In genomic region chr1:75643460-75643859, GRCh38 we compare ENCODE assay signal across 24 cellular contexts. TPM values are rescaled to one million over a fixed set of nuclear protein-coding genes. Genes with fewer than 3 reads are reported as not detected.
A peak's percentile ranks its signal among the peaks of the same experiment; 100 is the strongest.
DNase-seq lines count a peak whose midpoint lies in the region; ATAC-seq, FAIRE-seq and TF ChIP-seq lines count a peak whose summit lies in the region.
"Had no signal": no experiment of that assay in that cellular context is flagged by ENCODE, and none has a peak within 500 bp of the region (broad histone marks: within the 10 kb centered on the region; RNA-seq: fewer than 3 reads in every experiment).

No MANE protein-coding gene starts in this region.

- H3K4me3 Mint-ChIP-seq in MCF 10A (ENCODE audit: unreplicated experiment), result no peak overlapping the region
- H3K4me3 Mint-ChIP-seq in activated CD8-positive, alpha-beta T cell treated with anti-CD3 and anti-CD28 coated beads for 36 hours, result no peak overlapping the region
- H3K4me3 Mint-ChIP-seq: activated CD4-positive, alpha-beta memory T cell treated with anti-CD3 and anti-CD28 coated beads for 36 hours; brain; natural killer cell treated with Interleukin-12 subunit alpha and Interleukin-12 subunit beta and Interleukin-15 and Interleukin-18, amount 100 ng/mL, for 72 hours had no signal

- H3K9me3 ChIP-seq in breast epithelium (peaks cover 11 to 14% of the 10 kb centered on the region in 2 donors), endothelial cell of umbilical vein (replicated peaks; ENCODE audit: control insufficient read depth, insufficient read depth, low read length) (no peaks in the 10 kb centered on the region), esophagus squamous epithelium (peaks cover 0 to 16% (median 0%) of the 10 kb centered on the region in 3 donors)
- H3K9me3 ChIP-seq: colonic mucosa, MG63 had no signal

- H3K4me3 ChIP-seq in breast epithelium (no peak overlapping the region), endothelial cell of umbilical vein (replicated peaks in 1 of 3; ENCODE audit: insufficient read depth in 1 of 3, low read depth in 1 of 3, low read length in 3 of 3) (no peak overlapping the region), esophagus squamous epithelium (no peak overlapping the region)
- H3K4me3 ChIP-seq: BLaER1 treated with 17β-estradiol and CSF1 and Interleukin-3, amounts not matched to agents 10 nM and 100 nM; colonic mucosa; MG63 had no signal

- no peaks in the 10 kb centered on the region for H3K79me2 ChIP-seq in endothelial cell of umbilical vein (ENCODE audit: control insufficient read depth, insufficient read depth, low read length)
- H3K79me2 ChIP-seq: parathyroid adenoma had no signal

- no peaks in the 10 kb centered on the region for H3K27me3 Mint-ChIP-seq in MCF 10A (ENCODE audit: insufficient read depth, unreplicated experiment)
- H3K27me3 Mint-ChIP-seq in activated CD8-positive, alpha-beta T cell treated with anti-CD3 and anti-CD28 coated beads for 36 hours, result peaks cover 1% of the 10 kb centered on the region
- H3K27me3 Mint-ChIP-seq: activated CD4-positive, alpha-beta memory T cell treated with anti-CD3 and anti-CD28 coated beads for 36 hours had no signal

- no peaks in the 10 kb centered on the region for H3K27me3 ChIP-seq in breast epithelium
- peaks cover 0 to 2% of the 10 kb centered on the region in 2 experiments for H3K27me3 ChIP-seq in endothelial cell of umbilical vein (ENCODE audit: control insufficient read depth in 2 of 2, insufficient read depth in 2 of 2, low read length in 2 of 2)
- H3K27me3 ChIP-seq in esophagus squamous epithelium, result no peaks in the 10 kb centered on the region
- H3K27me3 ChIP-seq: BLaER1 treated with 17β-estradiol and CSF1 and Interleukin-3, amounts not matched to agents 10 nM and 100 nM; colonic mucosa; MG63 had no signal

- TF ChIP-seq CTCF in MCF 10A (IDR thresholded peaks at IDR 0.05; ENCODE audit: unreplicated experiment) (no peak), breast epithelium (IDR thresholded peaks at IDR 0.05) (no peak), endothelial cell of umbilical vein (IDR thresholded peaks at IDR 0.05; ENCODE audit: extremely low read depth in 1 of 2, insufficient read depth in 1 of 2, low read depth in 1 of 2, low read length in 2 of 2) (no peak), esophagus squamous epithelium (IDR thresholded peaks at IDR 0.05) (no peak)
- TF ChIP-seq CTCF in activated CD8-positive, alpha-beta T cell treated with anti-CD3 and anti-CD28 coated beads for 36 hours (IDR thresholded peaks at IDR 0.05), result no peak

- no peak overlapping the region for H3K27ac ChIP-seq in breast epithelium
- H3K27ac ChIP-seq in endothelial cell of umbilical vein (ENCODE audit: insufficient read depth, low read depth, low read length), result no peak overlapping the region
- H3K27ac ChIP-seq in esophagus squamous epithelium, result no peak overlapping the region
- H3K27ac ChIP-seq: BLaER1 treated with 17β-estradiol and CSF1 and Interleukin-3, amounts not matched to agents 10 nM and 100 nM; colonic mucosa; parathyroid adenoma had no signal

- ATAC-seq in GM19395 (IDR thresholded peaks at IDR 0.05; ENCODE audit: unreplicated experiment), result no peak
- no peak for ATAC-seq in activated CD8-positive, alpha-beta T cell treated with anti-CD3 and anti-CD28 coated beads for 36 hours
- ATAC-seq: left colon; natural killer cell treated with Interleukin-12 subunit alpha and Interleukin-12 subunit beta and Interleukin-15 and Interleukin-18, amount 100 ng/mL, for 72 hours; sciatic nerve had no signal

- H3K36me3 ChIP-seq in breast epithelium, result no peaks in the 10 kb centered on the region
- H3K36me3 ChIP-seq in endothelial cell of umbilical vein (ENCODE audit: control insufficient read depth in 2 of 2, extremely low read depth in 1 of 2, insufficient read depth in 2 of 2, low read length in 2 of 2), result no peaks in the 10 kb centered on the region
- H3K36me3 ChIP-seq in esophagus squamous epithelium, result no peaks in the 10 kb centered on the region
- H3K36me3 ChIP-seq: BLaER1 treated with 17β-estradiol and CSF1 and Interleukin-3, amounts not matched to agents 10 nM and 100 nM; colonic mucosa; MG63 had no signal

- BruUV-seq in MCF 10A (replicated peaks; lab: Mats Ljungman, UMichigan), result no TSS peak
- no TSS peak for BruUV-seq in endothelial cell of umbilical vein (replicated peaks; lab: Mats Ljungman, UMichigan)

- peak; percentile 14 for DNase-seq in MCF 10A (ENCODE audit: unreplicated experiment)
- DNase-seq in breast epithelium (ENCODE audit: low spot score in 2 of 2), result no peak
- peak; percentile 78 for DNase-seq in NCI-H82 treated with DMSO at 0.1 percent for 48 hours (lab: John Stamatoyannopoulos, UW; ENCODE audit: unreplicated experiment)
- peak; percentile 87 for DNase-seq in endothelial cell of umbilical vein (ENCODE audit: low read depth, low spot score)
- DNase-seq in esophagus squamous epithelium (lab: John Stamatoyannopoulos, UW), result no peak
- DNase-seq in stimulated activated CD4-positive, alpha-beta T cell treated with anti-CD3 and anti-CD28 coated beads, Interleukin-2, amount 100 ng/mL, for 48 hours, result no peak
- DNase-seq in activated CD8-positive, alpha-beta T cell treated with anti-CD3 and anti-CD28 coated beads for 36 hours, result no peak
- DNase-seq: ACHN; activated CD4-positive, alpha-beta memory T cell treated with anti-CD3 and anti-CD28 coated beads for 36 hours; activated CD4-positive, CD25-positive, alpha-beta regulatory T cell; activated effector memory CD4-positive, alpha-beta T cell treated with anti-CD3 and anti-CD28 coated beads, Interleukin-2, amount 50 U/mL, for 16 hours; colonic mucosa; IMR-90; left colon; mesendoderm; MG63; T-helper 9 cell; trophoblast cell had no signal

- no peak overlapping the region for H3K27ac Mint-ChIP-seq in MCF 10A (ENCODE audit: low read depth, unreplicated experiment)
- no peak overlapping the region for H3K27ac Mint-ChIP-seq in activated CD8-positive, alpha-beta T cell treated with anti-CD3 and anti-CD28 coated beads for 36 hours
- H3K27ac Mint-ChIP-seq: activated CD4-positive, alpha-beta memory T cell treated with anti-CD3 and anti-CD28 coated beads for 36 hours; brain; natural killer cell treated with Interleukin-12 subunit alpha and Interleukin-12 subunit beta and Interleukin-15 and Interleukin-18, amount 100 ng/mL, for 72 hours had no signal

- H3K9ac ChIP-seq in endothelial cell of umbilical vein (replicated peaks; ENCODE audit: extremely low read depth, insufficient read depth, low read length), result no peak overlapping the region
- H3K9ac ChIP-seq: BLaER1 treated with 17β-estradiol and CSF1 and Interleukin-3, amounts not matched to agents 10 nM and 100 nM; parathyroid adenoma had no signal

- no peaks in the 10 kb centered on the region for H3K4me1 Mint-ChIP-seq in MCF 10A (ENCODE audit: insufficient read depth, unreplicated experiment)
- H3K4me1 Mint-ChIP-seq in activated CD8-positive, alpha-beta T cell treated with anti-CD3 and anti-CD28 coated beads for 36 hours (ENCODE audit: low read depth), result no peaks in the 10 kb centered on the region

- no peaks in the 10 kb centered on the region for H3K36me3 Mint-ChIP-seq in MCF 10A (ENCODE audit: insufficient read depth, unreplicated experiment)
- H3K36me3 Mint-ChIP-seq in activated CD8-positive, alpha-beta T cell treated with anti-CD3 and anti-CD28 coated beads for 36 hours (ENCODE audit: low read depth), result no peaks in the 10 kb centered on the region
- H3K36me3 Mint-ChIP-seq: activated CD4-positive, alpha-beta memory T cell treated with anti-CD3 and anti-CD28 coated beads for 36 hours; brain; natural killer cell treated with Interleukin-12 subunit alpha and Interleukin-12 subunit beta and Interleukin-15 and Interleukin-18, amount 100 ng/mL, for 72 hours had no signal

- no peak overlapping the region for H2AFZ ChIP-seq in endothelial cell of umbilical vein (ENCODE audit: low read depth, low read length)
- H2AFZ ChIP-seq: parathyroid adenoma had no signal

- no peak for TF ChIP-seq POLR2A in breast epithelium (IDR thresholded peaks at IDR 0.05)
- TF ChIP-seq POLR2A in endothelial cell of umbilical vein (IDR thresholded peaks at IDR 0.05; ENCODE audit: low read depth, low read length), result no peak
- TF ChIP-seq POLR2A in esophagus squamous epithelium (IDR thresholded peaks at IDR 0.05), result no peak

- no peak overlapping the region for H3K4me2 ChIP-seq in endothelial cell of umbilical vein (ENCODE audit: insufficient read depth, low read length)
- H3K4me2 ChIP-seq: BLaER1 treated with 17β-estradiol and CSF1 and Interleukin-3, amounts not matched to agents 10 nM and 100 nM had no signal

- H3K4me1 ChIP-seq in breast epithelium (no peaks in the 10 kb centered on the region), endothelial cell of umbilical vein (ENCODE audit: control insufficient read depth, extremely low read depth, insufficient read depth, low read length) (no peaks in the 10 kb centered on the region), esophagus squamous epithelium (peaks cover 0 to 34% (median 4%) of the 10 kb centered on the region in 3 donors)
- H3K4me1 ChIP-seq: colonic mucosa, parathyroid adenoma had no signal

- peak; percentile 59 for FAIRE-seq in endothelial cell of umbilical vein (lab: Jason Lieb, UNC)

- intact Hi-C loops in MCF 10A (cut with micrococcal nuclease), result no loop called here
- intact Hi-C loops in breast epithelium (cut with DNase I; ENCODE audit: low total_unique reads), result no loop called here
- intact Hi-C loops in endothelial cell of umbilical vein (cut with micrococcal nuclease), result no loop called here
- intact Hi-C loops in esophagus squamous epithelium (cut with DNase I), result no loop called here
- intact Hi-C loops in activated CD8-positive, alpha-beta T cell treated with anti-CD3 and anti-CD28 coated beads for 36 hours (cut with micrococcal nuclease), result no loop called here

- peaks cover 7% of the 10 kb centered on the region for H3K9me3 Mint-ChIP-seq in MCF 10A (ENCODE audit: unreplicated experiment)
- peaks cover 3% of the 10 kb centered on the region for H3K9me3 Mint-ChIP-seq in activated CD8-positive, alpha-beta T cell treated with anti-CD3 and anti-CD28 coated beads for 36 hours
- H3K9me3 Mint-ChIP-seq: natural killer cell treated with Interleukin-12 subunit alpha and Interleukin-12 subunit beta and Interleukin-15 and Interleukin-18, amount 100 ng/mL, for 72 hours had no signal

- POLR2A ChIA-PET in MCF 10A (lab: Yijun Ruan, JAX), result interaction anchor here (0.6 kb wide), 1 partner anchor 83 kb away, joined by 3 read pairs; no protein-coding TSS in a partner anchor
- POLR2A ChIA-PET in endothelial cell of umbilical vein (lab: Charles Lee), result no interaction called here
- POLR2A ChIA-PET in activated CD8-positive, alpha-beta T cell treated with anti-CD3 and anti-CD28 coated beads for 36 hours (lab: Charles Lee), result no interaction called here

- H3K9me1 ChIP-seq in endothelial cell of umbilical vein (replicated peaks; ENCODE audit: control insufficient read depth, extremely low read depth, insufficient read depth, low read length), result no peaks in the 10 kb centered on the region

- WGBS in esophagus squamous epithelium, 2 donors, result 38 to 63% methylated on average over 1 of the region's 1 CpG

- dilution Hi-C loops in endothelial cell of umbilical vein (cut with MboI; ENCODE audit: extremely low pct_ligation_motif_present, low sequenced_read_pairs), result no loop called here

- no peaks in the 10 kb centered on the region for H4K20me1 ChIP-seq in endothelial cell of umbilical vein (replicated peaks; ENCODE audit: control insufficient read depth, extremely low read depth, insufficient read depth, low read length)
- H4K20me1 ChIP-seq: BLaER1 treated with 17β-estradiol and CSF1 and Interleukin-3, amounts not matched to agents 10 nM and 100 nM had no signal

- CTCF ChIA-PET in MCF 10A (lab: Yijun Ruan, JAX), result interaction anchor here (0.9 kb wide), 1 partner anchor 377 kb away, joined by 3 read pairs; no protein-coding TSS in a partner anchor
- CTCF ChIA-PET in endothelial cell of umbilical vein (lab: Charles Lee), result interaction anchor here (1.6 kb wide), 1 partner anchor 411 kb away, joined by 7 read pairs; no protein-coding TSS in a partner anchor
- CTCF ChIA-PET in activated CD8-positive, alpha-beta T cell treated with anti-CD3 and anti-CD28 coated beads for 36 hours (lab: Charles Lee), result no interaction called here

RNA-seq across cellular contexts. Expression of gene SLC44A5, which starts 32.5 kb away (rescaled TPM):
- 11.6 and 14.3 TPM in 2 replicates for total RNA-seq in MCF 10A (2022)
- total RNA-seq in breast epithelium, result 1 to 10 TPM in 2 of 3 donors, under 1 TPM in 1; 0.16 to 3.6 (median 3.5) TPM
- total RNA-seq in endothelial cell of umbilical vein, result 1.6 TPM in 2 replicates
- polyA plus RNA-seq in endothelial cell of umbilical vein, result 2.5 and 3.2 TPM in 2 replicates
- 1.3 and 2.0 TPM in 2 replicates for polyA plus RNA-seq in endothelial cell of umbilical vein (2011; cell fraction: cytosol; rRNA removed)
- 10.3 and 11.8 TPM in 2 replicates for polyA plus RNA-seq in endothelial cell of umbilical vein (2011; cell fraction: nucleus; rRNA removed)
- 2.3 and 2.9 TPM in 2 replicates for polyA plus RNA-seq in endothelial cell of umbilical vein (2012)
- polyA minus RNA-seq in endothelial cell of umbilical vein, result 6.0 and 6.1 TPM in 2 replicates
- not detected for polyA minus RNA-seq in endothelial cell of umbilical vein (2011; cell fraction: cytosol; rRNA and poly(A)+ RNA removed)
- polyA minus RNA-seq in endothelial cell of umbilical vein (2011; cell fraction: nucleus; rRNA and poly(A)+ RNA removed), result 6.9 and 9.6 TPM in 2 replicates
- 10 to 100 TPM in 1 of 4 donors, 1 to 10 TPM in 1, under 1 TPM in 2; 0.19 to 12.8 (median 2.6) TPM for total RNA-seq in esophagus squamous epithelium
- under 1 TPM; 0.11 to 0.22 TPM for total RNA-seq in activated CD8-positive, alpha-beta T cell treated with anti-CD3 and anti-CD28 coated beads for 36 hours
- polyA plus RNA-seq: IMR-90 had no signal

Comparison
In these comparisons a context has a peak if more than half of its experiments do, and no peak if none do; other contexts are left out.
1. DNase-seq: peak in MCF 10A (single experiment), NCI-H82 treated with DMSO at 0.1 percent for 48 hours (single experiment) and endothelial cell of umbilical vein (single experiment); none in breast epithelium (0 of 2), esophagus squamous epithelium (single experiment), stimulated activated CD4-positive, alpha-beta T cell treated with anti-CD3 and anti-CD28 coated beads, Interleukin-2, amount 100 ng/mL, for 48 hours (0 of 2) and activated CD8-positive, alpha-beta T cell treated with anti-CD3 and anti-CD28 coated beads for 36 hours (single experiment).